In the genomic region with DNA sequence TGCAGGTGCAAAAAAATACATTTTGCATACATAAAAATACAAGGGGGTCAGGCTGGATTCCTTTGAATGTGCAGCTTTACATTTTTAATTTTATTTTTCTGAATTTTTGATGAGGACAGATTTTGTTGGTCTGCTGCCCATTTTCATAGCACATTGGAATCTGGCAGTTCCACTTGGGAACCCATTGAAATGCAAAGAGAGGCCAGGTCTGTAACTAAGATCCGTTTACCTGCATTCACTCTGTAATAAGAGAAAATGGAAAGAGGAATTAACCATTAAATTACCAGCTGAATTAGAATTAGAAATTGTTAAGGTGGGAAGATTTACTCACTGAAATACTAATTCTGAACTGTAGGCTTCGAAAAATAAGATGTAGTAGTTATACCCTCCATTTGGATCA, we compare ENCODE assay signal across 40 cellular contexts.
"Had no signal": no experiment of that assay in that cellular context is flagged by ENCODE, and none has a peak within 500 bp of the region (broad histone marks: within the 10 kb centered on the region; RNA-seq: fewer than 3 reads in every experiment).

No MANE protein-coding gene starts in this region.

- H3K4me3 ChIP-seq: adrenal gland, ascending aorta, body of pancreas, breast epithelium, cardiac muscle cell had no signal

- H3K4me1 ChIP-seq: adrenal gland, ascending aorta, body of pancreas, breast epithelium had no signal

- H3K9me3 Mint-ChIP-seq: activated naive CD4-positive, alpha-beta T cell treated with anti-CD3 and anti-CD28 coated beads for 36 hours; activated naive CD4-positive, alpha-beta T cell treated with anti-CD3 and anti-CD28 coated beads, Interleukin-2, amount 10 ng/mL, durations not matched to agents 7 days and 5 days; activated naive CD4-positive, alpha-beta T cell treated with anti-CD3 and anti-CD28 coated beads, Interleukin-2, amount 50 U/mL, for 24 hours; activated naive CD8-positive, alpha-beta T cell treated with anti-CD3 and anti-CD28 coated beads for 36 hours; activated naive CD8-positive, alpha-beta T cell treated with anti-CD3 and anti-CD28 coated beads, Interleukin-2, amount 10 ng/mL, durations not matched to agents 7 days and 5 days; activated naive CD8-positive, alpha-beta T cell treated with anti-CD3 and anti-CD28 coated beads, Interleukin-2, amount 50 U/mL, for 24 hours; activated T-cell treated with anti-CD3 and anti-CD28 coated beads, Interleukin-2, amount 50 U/mL, for 72 hours; activated T-helper 1 cell treated with anti-CD3 and anti-CD28 coated beads, Interleukin-12 subunit alpha, Interleukin-12 subunit beta, Interleukin-2, Interleukin-4 antibody, amounts not matched to agents 30 ng/mL and 10 ng/mL and 1 ng/mL, durations not matched to agents 14 hours and 24 hours and 36 hours; activated T-helper 17 cell treated with anti-CD3 and anti-CD28 coated beads, Interleukin-2, amount 50 U/mL, for 72 hours; activated T-helper 2 cell treated with anti-CD3 and anti-CD28 coated beads, Interferon-gamma antibody, Interleukin-2, Interleukin-4, amounts not matched to agents 10 μg/mL and 5 μg/mL and 100 μg/mL, durations not matched to agents 14 hours and 24 hours and 36 hours; central memory CD8-positive, alpha-beta T cell had no signal

- H3K9me3 ChIP-seq: adrenal gland, ascending aorta, body of pancreas, breast epithelium had no signal

- H3K27ac ChIP-seq: adrenal gland, ascending aorta, body of pancreas, brain microvascular endothelial cell, breast epithelium, cardiac muscle cell had no signal

- DNase-seq: activated effector memory CD4-positive, alpha-beta T cell treated with anti-CD3 and anti-CD28 coated beads, Interleukin-2, amount 50 U/mL, for 16 hours; activated effector memory CD4-positive, alpha-beta T cell treated with Interleukin-2 at 50 U/mL for 16 hours; activated gamma-delta T cell; activated gamma-delta T cell treated with Interleukin-2 at 50 U/mL for 16 hours; activated naive CD4-positive, alpha-beta T cell; activated naive CD4-positive, alpha-beta T cell treated with anti-CD3 and anti-CD28 coated beads for 36 hours; activated naive CD4-positive, alpha-beta T cell treated with anti-CD3 and anti-CD28 coated beads, Interleukin-2, amount 10 ng/mL, durations not matched to agents 7 days and 5 days; activated naive CD4-positive, alpha-beta T cell treated with anti-CD3 and anti-CD28 coated beads, Interleukin-2, amount 50 U/mL, for 16 hours; activated naive CD4-positive, alpha-beta T cell treated with Interleukin-2 at 50 U/mL for 16 hours; activated naive CD8-positive, alpha-beta T cell treated with anti-CD3 and anti-CD28 coated beads for 36 hours; activated naive CD8-positive, alpha-beta T cell treated with anti-CD3 and anti-CD28 coated beads, Interleukin-2, amount 10 ng/mL, durations not matched to agents 7 days and 5 days; activated naive CD8-positive, alpha-beta T cell treated with anti-CD3 and anti-CD28 coated beads, Interleukin-2, amount 50 U/mL, for 24 hours; activated T-cell treated with anti-CD3 and anti-CD28 coated beads, Interleukin-2, amount 50 U/mL, for 1 hour; activated T-cell treated with anti-CD3 and anti-CD28 coated beads, Interleukin-2, amount 50 U/mL, for 24 hours; activated T-cell treated with anti-CD3 and anti-CD28 coated beads, Interleukin-2, amount 50 U/mL, for 4 hours; activated T-cell treated with anti-CD3 and anti-CD28 coated beads, Interleukin-2, amount 50 U/mL, for 48 hours; activated T-cell treated with anti-CD3 and anti-CD28 coated beads, Interleukin-2, amount 50 U/mL, for 72 hours; adrenal gland; amniotic stem cell; amygdala; anterior cingulate cortex; aorta; body of pancreas; brain microvascular endothelial cell; caudate nucleus; central memory CD4-positive, alpha-beta T cell; cerebellar nuclear complex had no signal

- H3K27ac Mint-ChIP-seq: activated naive CD4-positive, alpha-beta T cell treated with anti-CD3 and anti-CD28 coated beads for 36 hours; activated naive CD4-positive, alpha-beta T cell treated with anti-CD3 and anti-CD28 coated beads, Interleukin-2, amount 10 ng/mL, durations not matched to agents 7 days and 5 days; activated naive CD4-positive, alpha-beta T cell treated with anti-CD3 and anti-CD28 coated beads, Interleukin-2, amount 50 U/mL, for 24 hours; activated naive CD4-positive, alpha-beta T cell treated with anti-CD3 and anti-CD28 coated beads, Interleukin-2, amount 50 U/mL, for 72 hours; activated naive CD8-positive, alpha-beta T cell; activated naive CD8-positive, alpha-beta T cell treated with anti-CD3 and anti-CD28 coated beads for 36 hours; activated naive CD8-positive, alpha-beta T cell treated with anti-CD3 and anti-CD28 coated beads, Interleukin-2, amount 10 ng/mL, durations not matched to agents 7 days and 5 days; activated naive CD8-positive, alpha-beta T cell treated with anti-CD3 and anti-CD28 coated beads, Interleukin-2, amount 50 U/mL, for 24 hours; activated T-cell treated with anti-CD3 and anti-CD28 coated beads, Interleukin-2, amount 50 U/mL, for 24 hours; activated T-cell treated with anti-CD3 and anti-CD28 coated beads, Interleukin-2, amount 50 U/mL, for 72 hours; activated T-helper 1 cell treated with anti-CD3 and anti-CD28 coated beads, Interleukin-12 subunit alpha, Interleukin-12 subunit beta, Interleukin-2, Interleukin-4 antibody, amounts not matched to agents 30 ng/mL and 10 ng/mL and 1 ng/mL, durations not matched to agents 14 hours and 24 hours and 36 hours; activated T-helper 17 cell treated with anti-CD3 and anti-CD28 coated beads, Interleukin-2, amount 50 U/mL, for 72 hours; activated T-helper 2 cell treated with anti-CD3 and anti-CD28 coated beads, Interferon-gamma antibody, Interleukin-2, Interleukin-4, amounts not matched to agents 10 μg/mL and 5 μg/mL and 100 μg/mL, durations not matched to agents 14 hours and 24 hours and 36 hours had no signal

- H3K36me3 ChIP-seq: adrenal gland, ascending aorta, brain microvascular endothelial cell, breast epithelium, cardiac muscle cell had no signal

- H3K27me3 Mint-ChIP-seq: activated naive CD4-positive, alpha-beta T cell treated with anti-CD3 and anti-CD28 coated beads, Interleukin-2, amount 10 ng/mL, durations not matched to agents 7 days and 5 days; activated naive CD4-positive, alpha-beta T cell treated with anti-CD3 and anti-CD28 coated beads, Interleukin-2, amount 50 U/mL, for 24 hours; activated naive CD8-positive, alpha-beta T cell treated with anti-CD3 and anti-CD28 coated beads, Interleukin-2, amount 50 U/mL, for 24 hours; activated T-helper 17 cell treated with anti-CD3 and anti-CD28 coated beads, Interleukin-2, amount 50 U/mL, for 72 hours; brain; central memory CD8-positive, alpha-beta T cell had no signal

- H3K4me1 Mint-ChIP-seq: activated naive CD4-positive, alpha-beta T cell treated with anti-CD3 and anti-CD28 coated beads, Interleukin-2, amount 10 ng/mL, durations not matched to agents 7 days and 5 days; activated naive CD4-positive, alpha-beta T cell treated with anti-CD3 and anti-CD28 coated beads, Interleukin-2, amount 50 U/mL, for 24 hours; activated naive CD8-positive, alpha-beta T cell treated with anti-CD3 and anti-CD28 coated beads for 36 hours; activated naive CD8-positive, alpha-beta T cell treated with anti-CD3 and anti-CD28 coated beads, Interleukin-2, amount 10 ng/mL, durations not matched to agents 7 days and 5 days; activated naive CD8-positive, alpha-beta T cell treated with anti-CD3 and anti-CD28 coated beads, Interleukin-2, amount 50 U/mL, for 24 hours; activated T-helper 17 cell treated with anti-CD3 and anti-CD28 coated beads, Interleukin-2, amount 50 U/mL, for 72 hours; central memory CD8-positive, alpha-beta T cell had no signal

- H3K36me3 Mint-ChIP-seq: activated naive CD4-positive, alpha-beta T cell treated with anti-CD3 and anti-CD28 coated beads, Interleukin-2, amount 10 ng/mL, durations not matched to agents 7 days and 5 days; activated naive CD4-positive, alpha-beta T cell treated with anti-CD3 and anti-CD28 coated beads, Interleukin-2, amount 50 U/mL, for 24 hours; activated naive CD4-positive, alpha-beta T cell treated with anti-CD3 and anti-CD28 coated beads, Interleukin-2, amount 50 U/mL, for 72 hours; activated naive CD8-positive, alpha-beta T cell; activated naive CD8-positive, alpha-beta T cell treated with anti-CD3 and anti-CD28 coated beads for 36 hours; activated naive CD8-positive, alpha-beta T cell treated with anti-CD3 and anti-CD28 coated beads, Interleukin-2, amount 10 ng/mL, durations not matched to agents 7 days and 5 days; brain had no signal

- ATAC-seq: activated naive CD4-positive, alpha-beta T cell treated with anti-CD3 and anti-CD28 coated beads, Interleukin-2, amount 50 U/mL, for 72 hours; activated naive CD8-positive, alpha-beta T cell treated with anti-CD3 and anti-CD28 coated beads, Interleukin-2, amount 50 U/mL, for 24 hours; activated T-cell treated with anti-CD3 and anti-CD28 coated beads, Interleukin-2, amount 50 U/mL, for 4 hours; activated T-cell treated with anti-CD3 and anti-CD28 coated beads, Interleukin-2, amount 50 U/mL, for 72 hours; activated T-helper 17 cell treated with anti-CD3 and anti-CD28 coated beads, Interleukin-2, amount 50 U/mL, for 72 hours; body of pancreas had no signal

- H3K4me3 Mint-ChIP-seq: activated naive CD4-positive, alpha-beta T cell treated with anti-CD3 and anti-CD28 coated beads for 36 hours; activated naive CD4-positive, alpha-beta T cell treated with anti-CD3 and anti-CD28 coated beads, Interleukin-2, amount 10 ng/mL, durations not matched to agents 7 days and 5 days; activated naive CD4-positive, alpha-beta T cell treated with anti-CD3 and anti-CD28 coated beads, Interleukin-2, amount 50 U/mL, for 24 hours; activated naive CD8-positive, alpha-beta T cell; activated naive CD8-positive, alpha-beta T cell treated with anti-CD3 and anti-CD28 coated beads for 36 hours; activated naive CD8-positive, alpha-beta T cell treated with anti-CD3 and anti-CD28 coated beads, Interleukin-2, amount 10 ng/mL, durations not matched to agents 7 days and 5 days; activated naive CD8-positive, alpha-beta T cell treated with anti-CD3 and anti-CD28 coated beads, Interleukin-2, amount 50 U/mL, for 24 hours; activated T-cell treated with anti-CD3 and anti-CD28 coated beads, Interleukin-2, amount 50 U/mL, for 24 hours; activated T-cell treated with anti-CD3 and anti-CD28 coated beads, Interleukin-2, amount 50 U/mL, for 4 hours; activated T-cell treated with anti-CD3 and anti-CD28 coated beads, Interleukin-2, amount 50 U/mL, for 72 hours; activated T-helper 1 cell treated with anti-CD3 and anti-CD28 coated beads, Interleukin-12 subunit alpha, Interleukin-12 subunit beta, Interleukin-2, Interleukin-4 antibody, amounts not matched to agents 30 ng/mL and 10 ng/mL and 1 ng/mL, durations not matched to agents 14 hours and 24 hours and 36 hours; activated T-helper 17 cell treated with anti-CD3 and anti-CD28 coated beads, Interleukin-2, amount 50 U/mL, for 72 hours; brain; central memory CD8-positive, alpha-beta T cell had no signal

- H3K27me3 ChIP-seq: adrenal gland, ascending aorta, body of pancreas, brain microvascular endothelial cell, breast epithelium, cardiac muscle cell had no signal

- FAIRE-seq: astrocyte, bronchial epithelial cell had no signal
